Comparison of ENCODE assay signal across 27 cellular contexts in the genomic region with DNA sequence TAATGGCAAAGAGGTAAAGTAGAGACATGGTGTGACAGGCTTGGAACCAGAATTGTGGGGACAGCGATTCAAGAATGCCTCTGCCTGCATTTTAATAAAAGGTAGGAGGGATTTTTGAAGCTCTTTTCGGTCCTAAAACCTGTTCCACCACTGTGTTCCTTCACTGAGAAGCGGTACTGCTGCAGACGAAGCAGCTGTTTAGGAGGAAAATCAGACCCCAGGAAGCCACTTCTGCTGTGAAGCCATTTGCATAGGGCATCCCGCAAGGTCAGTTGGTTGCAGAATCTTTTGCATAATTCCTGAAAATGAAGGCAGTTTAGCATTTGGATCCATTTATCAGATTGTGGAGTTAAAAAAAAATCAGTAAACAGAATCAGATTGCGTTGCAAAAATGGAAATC.
"Had no signal": no experiment of that assay in that cellular context is flagged by ENCODE, and none has a peak within 500 bp of the region (broad histone marks: within the 10 kb centered on the region; RNA-seq: fewer than 3 reads in every experiment).

No MANE protein-coding gene starts in this region.

- H3K4me1 ChIP-seq: adrenal gland, Peyer's patch had no signal

- H3K27me3 ChIP-seq: adrenal gland, Peyer's patch had no signal

- DNase-seq: activated CD4-positive, alpha-beta memory T cell treated with anti-CD3 and anti-CD28 coated beads, Interleukin-2, amount 10 ng/mL, durations not matched to agents 7 days and 5 days; activated CD4-positive, alpha-beta T cell treated with anti-CD3 and anti-CD28 coated beads, Interleukin-2, amount 10 ng/mL, durations not matched to agents 7 days and 5 days; activated CD4-positive, CD25-positive, alpha-beta regulatory T cell; activated gamma-delta T cell; activated naive CD4-positive, alpha-beta T cell treated with anti-CD3 and anti-CD28 coated beads for 36 hours; activated naive CD8-positive, alpha-beta T cell treated with anti-CD3 and anti-CD28 coated beads, Interleukin-2, amount 10 ng/mL, durations not matched to agents 7 days and 5 days; activated T-cell treated with anti-CD3 and anti-CD28 coated beads for 4 hours; activated T-cell treated with anti-CD3 and anti-CD28 coated beads, Interleukin-2, amount 50 U/mL, for 48 hours; adrenal gland; anterior cingulate cortex; caudate nucleus; Karpas-422; MM.1S; NCI-H146; NCI-H187 treated with DMSO at 0.1 percent for 48 hours; NCI-H2081 treated with DMSO at 0.1 percent for 48 hours; NCI-H2171; NCI-H2227 treated with DMSO at 0.1 percent for 48 hours; NCI-H446 treated with DMSO at 0.1 percent for 48 hours; NCI-H524 treated with DMSO at 0.1 percent for 48 hours; NCI-H82; OCI-M1; Peyer's patch; SHP77 had no signal

- H3K4me1 Mint-ChIP-seq: activated CD4-positive, alpha-beta memory T cell treated with anti-CD3 and anti-CD28 coated beads, Interleukin-2, amount 10 ng/mL, durations not matched to agents 7 days and 5 days; activated CD4-positive, alpha-beta T cell treated with anti-CD3 and anti-CD28 coated beads, Interleukin-2, amount 10 ng/mL, durations not matched to agents 7 days and 5 days; activated naive CD8-positive, alpha-beta T cell treated with anti-CD3 and anti-CD28 coated beads, Interleukin-2, amount 10 ng/mL, durations not matched to agents 7 days and 5 days; activated T-helper 17 cell treated with anti-CD3 and anti-CD28 coated beads, Interleukin-2, amount 50 U/mL, for 72 hours had no signal

- H3K27ac Mint-ChIP-seq: activated CD4-positive, alpha-beta memory T cell treated with anti-CD3 and anti-CD28 coated beads, Interleukin-2, amount 10 ng/mL, durations not matched to agents 7 days and 5 days; activated CD4-positive, alpha-beta T cell treated with anti-CD3 and anti-CD28 coated beads, Interleukin-2, amount 10 ng/mL, durations not matched to agents 7 days and 5 days; activated naive CD4-positive, alpha-beta T cell treated with anti-CD3 and anti-CD28 coated beads for 36 hours; activated naive CD8-positive, alpha-beta T cell treated with anti-CD3 and anti-CD28 coated beads, Interleukin-2, amount 10 ng/mL, durations not matched to agents 7 days and 5 days; activated T-helper 17 cell treated with anti-CD3 and anti-CD28 coated beads, Interleukin-2, amount 50 U/mL, for 72 hours; T-helper 1 cell treated with Interleukin-12 subunit alpha and Interleukin-12 subunit beta and Interleukin-4 antibody, amounts not matched to agents 30 μg/mL and 1 μg/mL, for 36 hours had no signal

- H3K36me3 ChIP-seq: adrenal gland, Peyer's patch had no signal

- H3K9me3 ChIP-seq: adrenal gland, Peyer's patch had no signal

- H3K9me3 Mint-ChIP-seq: activated CD4-positive, alpha-beta memory T cell treated with anti-CD3 and anti-CD28 coated beads, Interleukin-2, amount 10 ng/mL, durations not matched to agents 7 days and 5 days; activated CD4-positive, alpha-beta T cell treated with anti-CD3 and anti-CD28 coated beads, Interleukin-2, amount 10 ng/mL, durations not matched to agents 7 days and 5 days; activated T-helper 17 cell treated with anti-CD3 and anti-CD28 coated beads, Interleukin-2, amount 50 U/mL, for 72 hours; T-helper 1 cell treated with Interleukin-12 subunit alpha and Interleukin-12 subunit beta and Interleukin-4 antibody, amounts not matched to agents 30 μg/mL and 1 μg/mL, for 36 hours had no signal

- H3K4me3 Mint-ChIP-seq: activated CD4-positive, alpha-beta memory T cell treated with anti-CD3 and anti-CD28 coated beads, Interleukin-2, amount 10 ng/mL, durations not matched to agents 7 days and 5 days; activated CD4-positive, alpha-beta T cell treated with anti-CD3 and anti-CD28 coated beads, Interleukin-2, amount 10 ng/mL, durations not matched to agents 7 days and 5 days; activated naive CD4-positive, alpha-beta T cell treated with anti-CD3 and anti-CD28 coated beads for 36 hours; activated naive CD8-positive, alpha-beta T cell treated with anti-CD3 and anti-CD28 coated beads, Interleukin-2, amount 10 ng/mL, durations not matched to agents 7 days and 5 days; activated T-helper 17 cell treated with anti-CD3 and anti-CD28 coated beads, Interleukin-2, amount 50 U/mL, for 72 hours; T-helper 1 cell treated with Interleukin-12 subunit alpha and Interleukin-12 subunit beta and Interleukin-4 antibody, amounts not matched to agents 30 μg/mL and 1 μg/mL, for 36 hours had no signal

- H3K36me3 Mint-ChIP-seq: activated naive CD8-positive, alpha-beta T cell treated with anti-CD3 and anti-CD28 coated beads, Interleukin-2, amount 10 ng/mL, durations not matched to agents 7 days and 5 days had no signal

- H3K4me3 ChIP-seq: adrenal gland, K562, Peyer's patch had no signal

- H3K27ac ChIP-seq: adrenal gland, Peyer's patch had no signal
